In the genomic region with DNA sequence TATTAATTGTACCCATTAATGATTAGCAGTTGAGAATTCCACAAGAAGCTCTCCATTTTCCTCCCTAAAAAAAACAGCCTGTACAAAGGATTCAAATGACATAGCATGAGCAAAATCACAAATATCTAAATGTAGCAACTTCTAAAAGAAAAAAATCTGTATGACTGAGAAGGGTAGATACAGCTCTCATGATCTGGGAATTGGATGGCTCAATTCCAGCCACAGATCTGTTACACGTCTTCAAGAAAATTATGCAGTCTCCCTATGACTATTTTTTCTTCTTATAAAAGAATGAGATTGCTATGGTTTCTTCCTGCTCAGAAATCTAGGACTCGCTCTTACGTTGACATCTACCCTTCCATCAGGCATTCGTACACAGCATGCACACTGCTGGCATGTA, we compare ENCODE assay signal across 30 cellular contexts.
"Had no signal": no experiment of that assay in that cellular context is flagged by ENCODE, and none has a peak within 500 bp of the region (broad histone marks: within the 10 kb centered on the region; RNA-seq: fewer than 3 reads in every experiment).

No MANE protein-coding gene starts in this region.

- H3K4me3 Mint-ChIP-seq: activated B cell treated with CpG ODN at 0.5 μM for 24 hours; activated CD8-positive, alpha-beta T cell treated with anti-CD3 and anti-CD28 coated beads for 36 hours; activated naive CD4-positive, alpha-beta T cell treated with anti-CD3 and anti-CD28 coated beads for 36 hours; activated naive CD4-positive, alpha-beta T cell treated with anti-CD3 and anti-CD28 coated beads, Interleukin-2, amount 50 U/mL, for 24 hours; activated naive CD8-positive, alpha-beta T cell treated with anti-CD3 and anti-CD28 coated beads for 36 hours; activated naive CD8-positive, alpha-beta T cell treated with anti-CD3 and anti-CD28 coated beads, Interleukin-2, amount 50 U/mL, for 24 hours; activated T-cell treated with anti-CD3 and anti-CD28 coated beads, Interleukin-2, amount 50 U/mL, for 4 hours; activated T-helper 17 cell treated with anti-CD3 and anti-CD28 coated beads, Interleukin-2, amount 50 U/mL, for 72 hours; T-cell; T-helper 1 cell treated with Interleukin-12 subunit alpha and Interleukin-12 subunit beta and Interleukin-4 antibody, amounts not matched to agents 30 μg/mL and 1 μg/mL, for 36 hours had no signal

- H3K27ac Mint-ChIP-seq: activated B cell treated with CpG ODN at 0.5 μM for 24 hours; activated CD8-positive, alpha-beta T cell treated with anti-CD3 and anti-CD28 coated beads for 36 hours; activated naive CD4-positive, alpha-beta T cell treated with anti-CD3 and anti-CD28 coated beads for 36 hours; activated naive CD4-positive, alpha-beta T cell treated with anti-CD3 and anti-CD28 coated beads, Interleukin-2, amount 50 U/mL, for 24 hours; activated naive CD8-positive, alpha-beta T cell treated with anti-CD3 and anti-CD28 coated beads for 36 hours; activated naive CD8-positive, alpha-beta T cell treated with anti-CD3 and anti-CD28 coated beads, Interleukin-2, amount 50 U/mL, for 24 hours; activated T-helper 17 cell treated with anti-CD3 and anti-CD28 coated beads, Interleukin-2, amount 50 U/mL, for 72 hours; T-cell; T-helper 1 cell treated with Interleukin-12 subunit alpha and Interleukin-12 subunit beta and Interleukin-4 antibody, amounts not matched to agents 30 μg/mL and 1 μg/mL, for 36 hours had no signal

- ATAC-seq: activated CD4-positive, CD25-positive, alpha-beta regulatory T cell treated with anti-CD3 and anti-CD28 coated beads, Interleukin-2, amount 50 U/mL, for 24 hours; activated CD8-positive, alpha-beta T cell treated with anti-CD3 and anti-CD28 coated beads for 36 hours; activated naive CD8-positive, alpha-beta T cell treated with anti-CD3 and anti-CD28 coated beads, Interleukin-2, amount 50 U/mL, for 24 hours; activated T-cell treated with anti-CD3 and anti-CD28 coated beads, Interleukin-2, amount 50 U/mL, for 4 hours; activated T-helper 17 cell treated with anti-CD3 and anti-CD28 coated beads, Interleukin-2, amount 50 U/mL, for 72 hours; T-cell had no signal

- DNase-seq: activated B cell treated with CpG ODN at 0.5 μM for 24 hours; activated CD4-positive, alpha-beta T cell treated with anti-CD3 and anti-CD28 coated beads for 48 hours; activated CD4-positive, alpha-beta T cell treated with anti-CD3 and anti-CD28 coated beads, Interleukin-2, amount 50 U/mL, for 1 hour; activated CD4-positive, alpha-beta T cell treated with anti-CD3 and anti-CD28 coated beads, Interleukin-2, amount 50 U/mL, for 48 hours; activated CD8-positive, alpha-beta memory T cell treated with anti-CD3 and anti-CD28 coated beads for 24 hours; activated CD8-positive, alpha-beta T cell treated with anti-CD3 and anti-CD28 coated beads for 36 hours; activated effector memory CD4-positive, alpha-beta T cell treated with Interleukin-2 at 50 U/mL for 16 hours; activated naive CD4-positive, alpha-beta T cell treated with anti-CD3 and anti-CD28 coated beads for 36 hours; activated naive CD8-positive, alpha-beta T cell treated with anti-CD3 and anti-CD28 coated beads for 36 hours; activated naive CD8-positive, alpha-beta T cell treated with anti-CD3 and anti-CD28 coated beads, Interleukin-2, amount 50 U/mL, for 24 hours; activated T-cell treated with anti-CD3 and anti-CD28 coated beads, Interleukin-2, amount 50 U/mL, for 4 hours; central memory CD4-positive, alpha-beta T cell; cerebellar nuclear complex; colonic mucosa; effector CD8-positive, alpha-beta T cell; esophagus squamous epithelium; head of caudate nucleus; SW 1271; T-cell; T1000; WERI-Rb-1 had no signal

- H3K36me3 Mint-ChIP-seq: activated naive CD4-positive, alpha-beta T cell treated with anti-CD3 and anti-CD28 coated beads, Interleukin-2, amount 50 U/mL, for 24 hours; activated naive CD8-positive, alpha-beta T cell treated with anti-CD3 and anti-CD28 coated beads for 36 hours; brain; T-cell had no signal

- H3K4me3 ChIP-seq: ascending aorta, breast epithelium, cardiac muscle cell, colonic mucosa, esophagus squamous epithelium had no signal

- H3K4me1 ChIP-seq: ascending aorta, breast epithelium, colonic mucosa had no signal

- H3K27ac ChIP-seq: ascending aorta, breast epithelium, cardiac muscle cell, colonic mucosa, epithelial cell of prostate, esophagus squamous epithelium, WERI-Rb-1 had no signal

- H3K27me3 Mint-ChIP-seq: activated B cell treated with CpG ODN at 0.5 μM for 24 hours; activated naive CD8-positive, alpha-beta T cell treated with anti-CD3 and anti-CD28 coated beads, Interleukin-2, amount 50 U/mL, for 24 hours had no signal

- H3K9me3 Mint-ChIP-seq: activated B cell treated with CpG ODN at 0.5 μM for 24 hours; activated CD8-positive, alpha-beta T cell treated with anti-CD3 and anti-CD28 coated beads for 36 hours; activated naive CD4-positive, alpha-beta T cell treated with anti-CD3 and anti-CD28 coated beads for 36 hours; activated naive CD4-positive, alpha-beta T cell treated with anti-CD3 and anti-CD28 coated beads, Interleukin-2, amount 50 U/mL, for 24 hours; activated naive CD8-positive, alpha-beta T cell treated with anti-CD3 and anti-CD28 coated beads for 36 hours; activated naive CD8-positive, alpha-beta T cell treated with anti-CD3 and anti-CD28 coated beads, Interleukin-2, amount 50 U/mL, for 24 hours; activated T-cell treated with anti-CD3 and anti-CD28 coated beads, Interleukin-2, amount 50 U/mL, for 4 hours; activated T-helper 17 cell treated with anti-CD3 and anti-CD28 coated beads, Interleukin-2, amount 50 U/mL, for 72 hours; brain; T-cell; T-helper 1 cell treated with Interleukin-12 subunit alpha and Interleukin-12 subunit beta and Interleukin-4 antibody, amounts not matched to agents 30 μg/mL and 1 μg/mL, for 36 hours had no signal

- H3K36me3 ChIP-seq: ascending aorta, breast epithelium, cardiac muscle cell, colonic mucosa, esophagus squamous epithelium, WERI-Rb-1 had no signal

- H3K4me1 Mint-ChIP-seq: activated B cell treated with CpG ODN at 0.5 μM for 24 hours; activated naive CD4-positive, alpha-beta T cell treated with anti-CD3 and anti-CD28 coated beads, Interleukin-2, amount 50 U/mL, for 24 hours; activated naive CD8-positive, alpha-beta T cell treated with anti-CD3 and anti-CD28 coated beads for 36 hours; activated naive CD8-positive, alpha-beta T cell treated with anti-CD3 and anti-CD28 coated beads, Interleukin-2, amount 50 U/mL, for 24 hours; activated T-helper 17 cell treated with anti-CD3 and anti-CD28 coated beads, Interleukin-2, amount 50 U/mL, for 72 hours; T-cell had no signal

- H3K27me3 ChIP-seq: ascending aorta, breast epithelium, cardiac muscle cell, colonic mucosa, esophagus squamous epithelium had no signal

- H3K9me3 ChIP-seq: ascending aorta, breast epithelium, colonic mucosa, esophagus squamous epithelium had no signal
